Comparison of ENCODE assay signal across 1 cellular context in genomic region chr2:54577944-54578667, GRCh38.
TF ChIP-seq lines count a peak whose summit lies in the region.

No MANE protein-coding gene starts in this region.

TF ChIP-seq in HepG2, 621 proteins besides CTCF, POLR2A, EP300 and RAD21 (continued from another document and continues in another):
- no peak for TF ChIP-seq FUBP1 (CRISPR knock-in tag; IDR thresholded peaks at IDR 0.05; ENCODE audit: borderline replicate concordance)
- TF ChIP-seq ISL2 (CRISPR knock-in tag; IDR thresholded peaks at IDR 0.05): peak; percentile 61; the same call in 1 of the 2 replicates
- TF ChIP-seq XBP1 (CRISPR knock-in tag; IDR thresholded peaks at IDR 0.05): 0 out of 2 replicates have a peak, but pooled peaks have one; percentile 19
- TF ChIP-seq ZBTB20 (CRISPR knock-in tag; IDR thresholded peaks at IDR 0.05; ENCODE audit: borderline replicate concordance, low read depth): 0 out of 2 replicates have a peak, but pooled peaks have one; percentile 23
- no peak for TF ChIP-seq SOX13 (IDR thresholded peaks at IDR 0.05)
- peak in 1 of 2 experiments; percentile 52; a peak in 1 of 4 replicates for TF ChIP-seq SOX13 (CRISPR knock-in tag; conservative IDR thresholded peaks at IDR 0.05 in 1 of 2, IDR thresholded peaks at IDR 0.05 in 1 of 2)
- peak; percentile 43; the same call in 1 of the 2 replicates for TF ChIP-seq NCOA2 (CRISPR knock-in tag; IDR thresholded peaks at IDR 0.05)
- no peak for TF ChIP-seq SOX6 (IDR thresholded peaks at IDR 0.05)
- TF ChIP-seq SOX6 (CRISPR knock-in tag; IDR thresholded peaks at IDR 0.05): peak; percentile 38; the same call in 1 of the 2 replicates
- TF ChIP-seq MEF2D (CRISPR knock-in tag; IDR thresholded peaks at IDR 0.05): peak; percentile 70; the same call in 1 of the 2 replicates
- no peak for TF ChIP-seq ZNF512 (CRISPR knock-in tag; IDR thresholded peaks at IDR 0.05)
- TF ChIP-seq HNF4G (IDR thresholded peaks at IDR 0.05; ENCODE audit: borderline replicate concordance, low read depth, low read length): peak; percentile 85
- TF ChIP-seq HNF4G (CRISPR knock-in tag; IDR thresholded peaks at IDR 0.05; ENCODE audit: borderline replicate concordance, low read depth): no peak
- TF ChIP-seq CHCHD3 (CRISPR knock-in tag; IDR thresholded peaks at IDR 0.05): no peak
- TF ChIP-seq HNF1A (IDR thresholded peaks at IDR 0.05; ENCODE audit: low read depth): 0 out of 2 replicates have a peak, but pooled peaks have one; percentile 18
- TF ChIP-seq HNF1A (CRISPR knock-in tag; IDR thresholded peaks at IDR 0.05; ENCODE audit: borderline replicate concordance): no peak
- 0 out of 2 replicates have a peak, but pooled peaks have one; percentile 26 for TF ChIP-seq AFF4 (CRISPR knock-in tag; IDR thresholded peaks at IDR 0.05)
- TF ChIP-seq ZFY (CRISPR knock-in tag; IDR thresholded peaks at IDR 0.05): peak; percentile 35; the same call in 1 of the 2 replicates
- TF ChIP-seq RFX1 (IDR thresholded peaks at IDR 0.05): no peak
- TF ChIP-seq HNF4A (CRISPR knock-in tag; IDR thresholded peaks at IDR 0.05): peak; percentile 74
- peak; percentile 34; the same call in 1 of the 2 replicates for TF ChIP-seq CEBPG (CRISPR knock-in tag; IDR thresholded peaks at IDR 0.05)
- TF ChIP-seq SKIL (CRISPR knock-in tag; IDR thresholded peaks at IDR 0.05; ENCODE audit: borderline replicate concordance): no peak
- TF ChIP-seq PHF21A (CRISPR knock-in tag; IDR thresholded peaks at IDR 0.05): 0 out of 2 replicates have a peak, but pooled peaks have one; percentile 27
- 0 out of 2 replicates have a peak, but pooled peaks have one; percentile 22 for TF ChIP-seq FOXO4 (CRISPR knock-in tag; conservative IDR thresholded peaks at IDR 0.05)
- no peak for TF ChIP-seq ZNF580 (CRISPR knock-in tag; IDR thresholded peaks at IDR 0.05; ENCODE audit: borderline replicate concordance, low read depth)
- 0 out of 2 replicates have a peak, but pooled peaks have one; percentile 28 for TF ChIP-seq POLR2G (IDR thresholded peaks at IDR 0.05; ENCODE audit: low read depth, low read length)
- peak; percentile 15; the same call in 1 of the 2 replicates for TF ChIP-seq NR2F6 (IDR thresholded peaks at IDR 0.05)
- TF ChIP-seq NR2F6 (CRISPR knock-in tag; IDR thresholded peaks at IDR 0.05): 0 out of 2 replicates have a peak, but pooled peaks have one; percentile 10
- 0 out of 2 replicates have a peak, but pooled peaks have one; percentile 7 for TF ChIP-seq ELF1 (CRISPR knock-in tag; IDR thresholded peaks at IDR 0.05)
- TF ChIP-seq SNAPC5 (CRISPR knock-in tag; IDR thresholded peaks at IDR 0.05; ENCODE audit: borderline replicate concordance): no peak
- TF ChIP-seq CREM (IDR thresholded peaks at IDR 0.05): 0 out of 2 replicates have a peak, but pooled peaks have one; percentile 24
- no peak for TF ChIP-seq CREM (CRISPR knock-in tag; IDR thresholded peaks at IDR 0.05)
- TF ChIP-seq RARA (CRISPR knock-in tag; IDR thresholded peaks at IDR 0.05): no peak
- TF ChIP-seq ONECUT2 (CRISPR knock-in tag; IDR thresholded peaks at IDR 0.05): peak; percentile 57; the same call in 1 of the 2 replicates
- no peak for TF ChIP-seq ZFP62 (CRISPR knock-in tag; IDR thresholded peaks at IDR 0.05)
- peak; percentile 53; the same call in 1 of the 2 replicates for TF ChIP-seq ARID5B (CRISPR knock-in tag; IDR thresholded peaks at IDR 0.05)
- TF ChIP-seq ZNF781 (CRISPR knock-in tag; IDR thresholded peaks at IDR 0.05; ENCODE audit: borderline replicate concordance, not compliant biosample characterization): peak; percentile 18
- TF ChIP-seq ETV5 (CRISPR knock-in tag; IDR thresholded peaks at IDR 0.05; ENCODE audit: borderline replicate concordance): 0 out of 2 replicates have a peak, but pooled peaks have one; percentile 13
- TF ChIP-seq BCL6 (CRISPR knock-in tag; IDR thresholded peaks at IDR 0.05): peak; percentile 41; the same call in 1 of the 2 replicates
- TF ChIP-seq PITX1 (CRISPR knock-in tag; IDR thresholded peaks at IDR 0.05): peak; percentile 35; the same call in 1 of the 2 replicates
- 0 out of 2 replicates have a peak, but pooled peaks have one; percentile 14 for TF ChIP-seq ZNF331 (CRISPR knock-in tag; IDR thresholded peaks at IDR 0.05)
- peak; percentile 49; the same call in 1 of the 2 replicates for TF ChIP-seq GATAD2A (CRISPR knock-in tag; IDR thresholded peaks at IDR 0.05)
- no peak for TF ChIP-seq ZNF510 (CRISPR knock-in tag; IDR thresholded peaks at IDR 0.05; ENCODE audit: low read depth)
